In the genomic region with DNA sequence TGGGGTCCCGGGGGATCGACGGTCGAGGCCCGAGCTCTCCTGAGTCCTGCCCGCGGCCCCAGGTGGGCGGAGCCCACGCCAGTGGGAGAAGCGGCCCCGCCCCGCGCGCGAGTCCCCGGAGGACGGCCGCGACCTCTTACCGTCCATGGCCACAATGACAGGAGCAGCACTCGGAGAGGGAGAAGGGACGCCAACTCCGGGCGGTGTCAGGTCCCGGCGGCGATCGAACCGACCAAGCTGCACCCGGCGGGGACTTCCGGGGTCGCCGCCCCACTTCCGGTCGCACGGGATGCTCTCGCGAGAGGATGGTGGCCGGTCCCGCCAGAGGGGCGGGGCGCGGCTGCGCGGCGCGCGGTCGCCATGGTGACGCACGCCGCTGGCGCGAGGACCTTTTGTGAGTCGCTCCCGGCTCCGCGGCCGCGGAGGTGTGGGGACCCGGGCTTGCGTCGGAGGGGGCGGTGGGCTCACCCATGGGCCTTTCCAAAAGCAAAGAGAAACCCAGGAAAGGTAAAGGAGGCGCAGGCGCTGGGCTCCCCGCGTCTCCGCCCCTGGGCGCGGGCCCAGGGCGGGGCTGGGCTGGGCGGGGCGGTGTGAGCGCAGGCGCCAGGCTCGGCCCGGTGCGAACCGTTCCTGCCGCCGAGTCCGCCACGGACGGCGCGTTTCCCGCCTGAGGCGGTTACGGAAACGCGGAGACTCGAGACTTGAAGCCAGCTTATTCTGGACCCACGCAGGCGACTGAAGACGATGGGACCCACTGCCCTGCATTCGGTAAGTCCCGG, we compare ENCODE assay signal across 1 cellular context.
TF ChIP-seq lines count a peak whose summit lies in the region.

A gene (minus strand): TSS at position 267 of the 779 bp plus-strand sequence. CDS start 120 bp downstream, at position 147.
A gene (plus strand): TSS at position 395 of the 779 bp plus-strand sequence. CDS start 76 bp downstream, at position 471.

TF ChIP-seq in GM12878, 131 proteins besides CTCF, POLR2A, EP300 and RAD21 (continued from another document and continues in another):
- TF ChIP-seq, protein P1, sequence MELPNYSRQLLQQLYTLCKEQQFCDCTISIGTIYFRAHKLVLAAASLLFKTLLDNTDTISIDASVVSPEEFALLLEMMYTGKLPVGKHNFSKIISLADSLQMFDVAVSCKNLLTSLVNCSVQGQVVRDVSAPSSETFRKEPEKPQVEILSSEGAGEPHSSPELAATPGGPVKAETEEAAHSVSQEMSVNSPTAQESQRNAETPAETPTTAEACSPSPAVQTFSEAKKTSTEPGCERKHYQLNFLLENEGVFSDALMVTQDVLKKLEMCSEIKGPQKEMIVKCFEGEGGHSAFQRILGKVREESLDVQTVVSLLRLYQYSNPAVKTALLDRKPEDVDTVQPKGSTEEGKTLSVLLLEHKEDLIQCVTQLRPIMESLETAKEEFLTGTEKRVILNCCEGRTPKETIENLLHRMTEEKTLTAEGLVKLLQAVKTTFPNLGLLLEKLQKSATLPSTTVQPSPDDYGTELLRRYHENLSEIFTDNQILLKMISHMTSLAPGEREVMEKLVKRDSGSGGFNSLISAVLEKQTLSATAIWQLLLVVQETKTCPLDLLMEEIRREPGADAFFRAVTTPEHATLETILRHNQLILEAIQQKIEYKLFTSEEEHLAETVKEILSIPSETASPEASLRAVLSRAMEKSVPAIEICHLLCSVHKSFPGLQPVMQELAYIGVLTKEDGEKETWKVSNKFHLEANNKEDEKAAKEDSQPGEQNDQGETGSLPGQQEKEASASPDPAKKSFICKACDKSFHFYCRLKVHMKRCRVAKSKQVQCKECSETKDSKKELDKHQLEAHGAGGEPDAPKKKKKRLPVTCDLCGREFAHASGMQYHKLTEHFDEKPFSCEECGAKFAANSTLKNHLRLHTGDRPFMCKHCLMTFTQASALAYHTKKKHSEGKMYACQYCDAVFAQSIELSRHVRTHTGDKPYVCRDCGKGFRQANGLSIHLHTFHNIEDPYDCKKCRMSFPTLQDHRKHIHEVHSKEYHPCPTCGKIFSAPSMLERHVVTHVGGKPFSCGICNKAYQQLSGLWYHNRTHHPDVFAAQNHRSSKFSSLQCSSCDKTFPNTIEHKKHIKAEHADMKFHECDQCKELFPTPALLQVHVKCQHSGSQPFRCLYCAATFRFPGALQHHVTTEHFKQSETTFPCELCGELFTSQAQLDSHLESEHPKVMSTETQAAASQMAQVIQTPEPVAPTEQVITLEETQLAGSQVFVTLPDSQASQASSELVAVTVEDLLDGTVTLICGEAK (IDR thresholded peaks at IDR 0.05; ENCODE audit: borderline replicate concordance) = peak; percentile 89
- no peak for TF ChIP-seq ZNF24 (IDR thresholded peaks at IDR 0.05)
- no peak for TF ChIP-seq CHD4 (IDR thresholded peaks at IDR 0.05)
- no peak for TF ChIP-seq IRF4 (IDR thresholded peaks at IDR 0.05; ENCODE audit: low read depth, low read length)
- peak; percentile 12; the same call in 1 of the 2 replicates for TF ChIP-seq PAX5 (IDR thresholded peaks at IDR 0.05; ENCODE audit: borderline replicate concordance, low read depth, low read length)
- TF ChIP-seq ZNF207 (IDR thresholded peaks at IDR 0.05; ENCODE audit: borderline replicate concordance) = no peak; the same call in 1 of the 2 replicates
- no peak for TF ChIP-seq MYB (IDR thresholded peaks at IDR 0.05; ENCODE audit: borderline replicate concordance, low read depth, low read length)
- peak; percentile 87 for TF ChIP-seq GABPA (IDR thresholded peaks at IDR 0.05; ENCODE audit: low read depth)
- peak; percentile 41; the same call in 1 of the 2 replicates for TF ChIP-seq BACH1 (IDR thresholded peaks at IDR 0.05; ENCODE audit: borderline replicate concordance)
- TF ChIP-seq TCF7 (IDR thresholded peaks at IDR 0.05; ENCODE audit: borderline replicate concordance) = no peak
- TF ChIP-seq, protein P2, sequence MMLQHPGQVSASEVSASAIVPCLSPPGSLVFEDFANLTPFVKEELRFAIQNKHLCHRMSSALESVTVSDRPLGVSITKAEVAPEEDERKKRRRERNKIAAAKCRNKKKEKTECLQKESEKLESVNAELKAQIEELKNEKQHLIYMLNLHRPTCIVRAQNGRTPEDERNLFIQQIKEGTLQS (IDR thresholded peaks at IDR 0.05; ENCODE audit: borderline replicate concordance, extremely low read depth, low read depth, low read length) = no peak
- TF ChIP-seq ETV6 (conservative IDR thresholded peaks at IDR 0.05 in 1 of 2, IDR thresholded peaks at IDR 0.05 in 1 of 2; ENCODE audit: borderline replicate concordance in 1 of 2, low read depth in 1 of 2) = no peak
- 0 out of 2 replicates have a peak, but pooled peaks have one; percentile 9 for TF ChIP-seq ESRRA (IDR thresholded peaks at IDR 0.05; ENCODE audit: low read length)
- peak; percentile 94 for TF ChIP-seq MXI1 (IDR thresholded peaks at IDR 0.05; ENCODE audit: low read depth, low read length)
- TF ChIP-seq CEBPB (IDR thresholded peaks at IDR 0.05; ENCODE audit: borderline replicate concordance in 1 of 2, low read depth in 2 of 2, low read length in 2 of 2) = no peak
- TF ChIP-seq RELA (IDR thresholded peaks at IDR 0.05; ENCODE audit: borderline replicate concordance, partially characterized antibody) = peak; percentile 9
- 0 out of 2 replicates have a peak, but pooled peaks have one; percentile 13 for TF ChIP-seq BCL11A (IDR thresholded peaks at IDR 0.05; ENCODE audit: low read depth, low read length)
- TF ChIP-seq RBBP5 (conservative IDR thresholded peaks at IDR 0.05) = no peak
- TF ChIP-seq TARDBP (IDR thresholded peaks at IDR 0.05; ENCODE audit: borderline replicate concordance) = no peak
- TF ChIP-seq, protein P3, sequence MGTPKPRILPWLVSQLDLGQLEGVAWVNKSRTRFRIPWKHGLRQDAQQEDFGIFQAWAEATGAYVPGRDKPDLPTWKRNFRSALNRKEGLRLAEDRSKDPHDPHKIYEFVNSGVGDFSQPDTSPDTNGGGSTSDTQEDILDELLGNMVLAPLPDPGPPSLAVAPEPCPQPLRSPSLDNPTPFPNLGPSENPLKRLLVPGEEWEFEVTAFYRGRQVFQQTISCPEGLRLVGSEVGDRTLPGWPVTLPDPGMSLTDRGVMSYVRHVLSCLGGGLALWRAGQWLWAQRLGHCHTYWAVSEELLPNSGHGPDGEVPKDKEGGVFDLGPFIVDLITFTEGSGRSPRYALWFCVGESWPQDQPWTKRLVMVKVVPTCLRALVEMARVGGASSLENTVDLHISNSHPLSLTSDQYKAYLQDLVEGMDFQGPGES (IDR thresholded peaks at IDR 0.05) = no peak
- TF ChIP-seq SP1 (IDR thresholded peaks at IDR 0.05; ENCODE audit: low read depth, low read length) = no peak
- no peak for TF ChIP-seq FOS (IDR thresholded peaks at IDR 0.05; ENCODE audit: borderline replicate concordance, extremely low read depth, insufficient read length)
- TF ChIP-seq MTA2 (IDR thresholded peaks at IDR 0.05; ENCODE audit: low read depth) = no peak
- TF ChIP-seq, protein P4, sequence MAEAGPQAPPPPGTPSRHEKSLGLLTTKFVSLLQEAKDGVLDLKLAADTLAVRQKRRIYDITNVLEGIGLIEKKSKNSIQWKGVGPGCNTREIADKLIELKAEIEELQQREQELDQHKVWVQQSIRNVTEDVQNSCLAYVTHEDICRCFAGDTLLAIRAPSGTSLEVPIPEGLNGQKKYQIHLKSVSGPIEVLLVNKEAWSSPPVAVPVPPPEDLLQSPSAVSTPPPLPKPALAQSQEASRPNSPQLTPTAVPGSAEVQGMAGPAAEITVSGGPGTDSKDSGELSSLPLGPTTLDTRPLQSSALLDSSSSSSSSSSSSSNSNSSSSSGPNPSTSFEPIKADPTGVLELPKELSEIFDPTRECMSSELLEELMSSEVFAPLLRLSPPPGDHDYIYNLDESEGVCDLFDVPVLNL (IDR thresholded peaks at IDR 0.05; ENCODE audit: low read depth, low read length) = no peak
- TF ChIP-seq EZH2 (IDR thresholded peaks at IDR 0.05; ENCODE audit: borderline replicate concordance, control insufficient read depth, low read depth, low read length) = no peak
- no peak for TF ChIP-seq SREBF2 (IDR thresholded peaks at IDR 0.05; ENCODE audit: low read length)
- peak; percentile 64; the same call in 1 of the 2 replicates for TF ChIP-seq DPF2 (IDR thresholded peaks at IDR 0.05)
- TF ChIP-seq, protein P5, sequence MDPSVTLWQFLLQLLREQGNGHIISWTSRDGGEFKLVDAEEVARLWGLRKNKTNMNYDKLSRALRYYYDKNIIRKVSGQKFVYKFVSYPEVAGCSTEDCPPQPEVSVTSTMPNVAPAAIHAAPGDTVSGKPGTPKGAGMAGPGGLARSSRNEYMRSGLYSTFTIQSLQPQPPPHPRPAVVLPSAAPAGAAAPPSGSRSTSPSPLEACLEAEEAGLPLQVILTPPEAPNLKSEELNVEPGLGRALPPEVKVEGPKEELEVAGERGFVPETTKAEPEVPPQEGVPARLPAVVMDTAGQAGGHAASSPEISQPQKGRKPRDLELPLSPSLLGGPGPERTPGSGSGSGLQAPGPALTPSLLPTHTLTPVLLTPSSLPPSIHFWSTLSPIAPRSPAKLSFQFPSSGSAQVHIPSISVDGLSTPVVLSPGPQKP (IDR thresholded peaks at IDR 0.05; ENCODE audit: low read depth, low read length) = peak; percentile 96
- no peak for TF ChIP-seq HDAC2 (IDR thresholded peaks at IDR 0.05)
- no peak for TF ChIP-seq CREB1 (IDR thresholded peaks at IDR 0.05; ENCODE audit: low read depth)
- TF ChIP-seq MYC (IDR thresholded peaks at IDR 0.05; ENCODE audit: insufficient read depth, insufficient read length, insufficient replicate concordance, low read length, severe bottlenecking) = no peak
- no peak for TF ChIP-seq NFXL1 (IDR thresholded peaks at IDR 0.05; ENCODE audit: borderline replicate concordance)
- TF ChIP-seq TCF3 (IDR thresholded peaks at IDR 0.05; ENCODE audit: borderline replicate concordance, insufficient read depth, low read depth, low read length) = 0 out of 2 replicates have a peak, but pooled peaks have one; percentile 42
- peak; percentile 71; the same call in 1 of the 2 replicates for TF ChIP-seq ASH2L (IDR thresholded peaks at IDR 0.05; ENCODE audit: borderline replicate concordance, low read depth)
- TF ChIP-seq, protein P6, sequence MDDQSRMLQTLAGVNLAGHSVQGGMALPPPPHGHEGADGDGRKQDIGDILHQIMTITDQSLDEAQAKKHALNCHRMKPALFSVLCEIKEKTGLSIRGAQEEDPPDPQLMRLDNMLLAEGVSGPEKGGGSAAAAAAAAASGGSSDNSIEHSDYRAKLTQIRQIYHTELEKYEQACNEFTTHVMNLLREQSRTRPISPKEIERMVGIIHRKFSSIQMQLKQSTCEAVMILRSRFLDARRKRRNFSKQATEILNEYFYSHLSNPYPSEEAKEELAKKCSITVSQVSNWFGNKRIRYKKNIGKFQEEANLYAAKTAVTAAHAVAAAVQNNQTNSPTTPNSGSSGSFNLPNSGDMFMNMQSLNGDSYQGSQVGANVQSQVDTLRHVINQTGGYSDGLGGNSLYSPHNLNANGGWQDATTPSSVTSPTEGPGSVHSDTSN (IDR thresholded peaks at IDR 0.05; ENCODE audit: insufficient replicate concordance, low read depth, low read length) = no peak
- no peak for TF ChIP-seq NBN (IDR thresholded peaks at IDR 0.05)
- no peak for TF ChIP-seq NR2C2 (IDR thresholded peaks at IDR 0.05; ENCODE audit: borderline replicate concordance, control insufficient read depth, insufficient read length, low read depth)
- TF ChIP-seq ZNF384 (IDR thresholded peaks at IDR 0.05; ENCODE audit: borderline replicate concordance, low read depth, low read length) = no peak
- TF ChIP-seq SUZ12 (IDR thresholded peaks at IDR 0.05; ENCODE audit: unreplicated experiment) = no peak
- TF ChIP-seq ZBED1 (IDR thresholded peaks at IDR 0.05; ENCODE audit: borderline replicate concordance) = no peak
- TF ChIP-seq YBX1 (IDR thresholded peaks at IDR 0.05) = no peak
- TF ChIP-seq MEF2A (IDR thresholded peaks at IDR 0.05; ENCODE audit: insufficient read depth, low read depth, low read length) = no peak
- peak; percentile 78; the same call in 2 of the 3 replicates for TF ChIP-seq POU2F2 (IDR thresholded peaks at IDR 0.05; ENCODE audit: borderline replicate concordance, low read depth, low read length)
- TF ChIP-seq, protein P7, sequence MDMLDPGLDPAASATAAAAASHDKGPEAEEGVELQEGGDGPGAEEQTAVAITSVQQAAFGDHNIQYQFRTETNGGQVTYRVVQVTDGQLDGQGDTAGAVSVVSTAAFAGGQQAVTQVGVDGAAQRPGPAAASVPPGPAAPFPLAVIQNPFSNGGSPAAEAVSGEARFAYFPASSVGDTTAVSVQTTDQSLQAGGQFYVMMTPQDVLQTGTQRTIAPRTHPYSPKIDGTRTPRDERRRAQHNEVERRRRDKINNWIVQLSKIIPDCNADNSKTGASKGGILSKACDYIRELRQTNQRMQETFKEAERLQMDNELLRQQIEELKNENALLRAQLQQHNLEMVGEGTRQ (IDR thresholded peaks at IDR 0.05; ENCODE audit: borderline replicate concordance, low read depth, low read length) = no peak
- no peak for TF ChIP-seq EED (IDR thresholded peaks at IDR 0.05; ENCODE audit: low read depth)
- TF ChIP-seq, protein P8, sequence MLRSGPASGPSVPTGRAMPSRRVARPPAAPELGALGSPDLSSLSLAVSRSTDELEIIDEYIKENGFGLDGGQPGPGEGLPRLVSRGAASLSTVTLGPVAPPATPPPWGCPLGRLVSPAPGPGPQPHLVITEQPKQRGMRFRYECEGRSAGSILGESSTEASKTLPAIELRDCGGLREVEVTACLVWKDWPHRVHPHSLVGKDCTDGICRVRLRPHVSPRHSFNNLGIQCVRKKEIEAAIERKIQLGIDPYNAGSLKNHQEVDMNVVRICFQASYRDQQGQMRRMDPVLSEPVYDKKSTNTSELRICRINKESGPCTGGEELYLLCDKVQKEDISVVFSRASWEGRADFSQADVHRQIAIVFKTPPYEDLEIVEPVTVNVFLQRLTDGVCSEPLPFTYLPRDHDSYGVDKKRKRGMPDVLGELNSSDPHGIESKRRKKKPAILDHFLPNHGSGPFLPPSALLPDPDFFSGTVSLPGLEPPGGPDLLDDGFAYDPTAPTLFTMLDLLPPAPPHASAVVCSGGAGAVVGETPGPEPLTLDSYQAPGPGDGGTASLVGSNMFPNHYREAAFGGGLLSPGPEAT (IDR thresholded peaks at IDR 0.05; ENCODE audit: low read depth) = no peak
